In genomic region chr19:18594824-18595373, GRCh38 we compare ENCODE assay signal across 9 cellular contexts. TPM values are rescaled to one million over a fixed set of nuclear protein-coding genes. Genes with fewer than 3 reads are reported as not detected.
A peak's percentile ranks its signal among the peaks of the same experiment; 100 is the strongest.
DNase-seq lines count a peak whose midpoint lies in the region; ATAC-seq, FAIRE-seq and TF ChIP-seq lines count a peak whose summit lies in the region.
"Had no signal": no experiment of that assay in that cellular context is flagged by ENCODE, and none has a peak within 500 bp of the region (broad histone marks: within the 10 kb centered on the region; RNA-seq: fewer than 3 reads in every experiment).

No MANE protein-coding gene starts in this region.

- H4K20me1 ChIP-seq in GM23338 (replicated peaks; ENCODE audit: insufficient read depth) (no peaks in the 10 kb centered on the region; the same call in 1 of the 2 replicates), K562 (replicated peaks; ENCODE audit: control insufficient read depth, insufficient read depth, low read length) (peaks cover 6% of the 10 kb centered on the region; the same call in 1 of the 2 replicates)

- peaks cover 17% of the 10 kb centered on the region for H3K36me3 Mint-ChIP-seq in GM23338 (ENCODE audit: low read depth)

- no peak for TF ChIP-seq CTCF in A673 (conservative IDR thresholded peaks at IDR 0.05; ENCODE audit: low read depth, low read length)
- no peak for TF ChIP-seq CTCF in GM23338 (conservative IDR thresholded peaks at IDR 0.05; ENCODE audit: low read depth in 2 of 2)
- TF ChIP-seq CTCF in K562 (IDR thresholded peaks at IDR 0.05 in 2 of 3, conservative IDR thresholded peaks at IDR 0.05 in 1 of 3; ENCODE audit: insufficient read depth in 2 of 3, low read depth in 1 of 3, low read length in 3 of 3) = no peak
- TF ChIP-seq CTCF in thyroid gland (IDR thresholded peaks at IDR 0.05) = no peak

- H3K27me3 ChIP-seq in A673 (replicated peaks; ENCODE audit: insufficient read depth, low read depth, low read length, poor library complexity) (no peaks in the 10 kb centered on the region), GM23338 (ENCODE audit: insufficient read depth) (peaks cover 15% of the 10 kb centered on the region; the same call in 1 of the 2 replicates), K562 (ENCODE audit: control insufficient read depth in 2 of 2, insufficient read depth in 2 of 2, low read length in 2 of 2) (no peaks in the 10 kb centered on the region), mononuclear cell (ENCODE audit: insufficient read depth, low read length) (peaks cover 6% of the 10 kb centered on the region), thyroid gland (no peaks in the 10 kb centered on the region)

- TF ChIP-seq RAD21 in K562 (CRISPR knock-in tag; conservative IDR thresholded peaks at IDR 0.05 in 1 of 2, IDR thresholded peaks at IDR 0.05 in 1 of 2) = no peak

- H3K36me3 ChIP-seq in A673 (ENCODE audit: insufficient read depth, low read length, poor library complexity, severe bottlenecking) (peaks cover 33% of the 10 kb centered on the region), GM23338 (ENCODE audit: insufficient read depth) (no peaks in the 10 kb centered on the region; the same call in 1 of the 2 replicates), K562 (ENCODE audit: control insufficient read depth, insufficient read depth, low read length) (peaks cover 5% of the 10 kb centered on the region; the same call in 2 of the 3 replicates), thyroid gland (no peaks in the 10 kb centered on the region)

- no peaks in the 10 kb centered on the region for H3K9me2 ChIP-seq in GM23338 (ENCODE audit: insufficient read depth)

- H3K4me3 Mint-ChIP-seq in GM23338 = peak overlapping the region; percentile 79

- peak overlapping the region; percentile 30 to 91; a peak in 3 of 4 replicates for H3K9ac ChIP-seq in K562 (ENCODE audit: insufficient read depth in 1 of 2, low read depth in 2 of 2, low read length in 2 of 2)

- WGBS in K562 (ENCODE audit: insufficient coverage, low coverage, missing lambda C conversion rate) = 54% methylated on average over 3 of the region's 26 CpGs
- WGBS in thyroid gland, 2 donors = 13 to 17% methylated on average over 8 to 12 of the region's 26 CpGs

- H3K4me1 Mint-ChIP-seq in GM23338 = peaks cover 46% of the 10 kb centered on the region

- ATAC-seq in GM23338 (no peak), K562 (no peak)

- in situ Hi-C loops in K562 (cut with MboI) = no loop called here

- 0 out of 2 replicates have a peak overlapping the region, but pooled peaks have one; percentile 59 for H2AFZ ChIP-seq in GM23338
- H2AFZ ChIP-seq in K562 (ENCODE audit: low read depth, low read length) = peak overlapping the region; percentile 54

- TF ChIP-seq POLR2A in K562 (conservative IDR thresholded peaks at IDR 0.05) (0 out of 2 replicates have a peak, but pooled peaks have one; percentile 29), thyroid gland (IDR thresholded peaks at IDR 0.05) (no peak)

- POLR2A ChIA-PET in A673 (lab: Charles Lee; ENCODE audit: low non-redundant PET) = interaction anchor here (0.6 to 0.7 kb wide), 2 partner anchors 252 to 727 kb away, joined by 3 to 6 read pairs; no protein-coding TSS in a partner anchor
- POLR2A ChIA-PET in K562 (lab: Yijun Ruan, JAX) = interaction anchor here (0.5 to 1.0 kb wide), 4 partner anchors 10 to 1929 kb away, joined by 3 to 4 read pairs (median 4); no protein-coding TSS in a partner anchor

- H3K9me3 ChIP-seq in A673 (ENCODE audit: low read depth, low read length, poor library complexity, severe bottlenecking) (no peaks in the 10 kb centered on the region), K562 (replicated peaks; ENCODE audit: control insufficient read depth, insufficient read depth, low read depth, low read length) (no peaks in the 10 kb centered on the region), mononuclear cell (ENCODE audit: low read depth, low read length) (no peaks in the 10 kb centered on the region), thyroid gland (no peaks in the 10 kb centered on the region)

- peak overlapping the region; percentile 76 for H3K27ac Mint-ChIP-seq in GM23338

- CTCF ChIA-PET in A673 (lab: Charles Lee) = interaction anchor here (1.2 kb wide), 1 partner anchor 252 kb away, joined by 7 read pairs; no protein-coding TSS in a partner anchor
- CTCF ChIA-PET in K562 (lab: Yijun Ruan, JAX; ENCODE audit: low intra/inter-chr PET ratio) = interaction anchor here (0.6 to 1.1 kb wide), 3 partner anchors 81 to 324 kb away, joined by 3 to 4 read pairs (median 3); no protein-coding TSS in a partner anchor

- H3K4me2 ChIP-seq in GM23338 (peak overlapping the region; percentile 94), K562 (ENCODE audit: insufficient read depth, low read length) (peak overlapping the region; percentile 72)

- intact Hi-C loops in A673 (cut with micrococcal nuclease; ENCODE audit: unreplicated experiment) = loop anchor here (5.0 to 10.0 kb wide), 4 partner anchors 82 to 322 kb away; partner anchors contain the start of genes COPE and DDX49
- intact Hi-C loops in K562 (cut with micrococcal nuclease) = loop anchor here (5.0 to 10.0 kb wide), 4 partner anchors 42 to 250 kb away; partner anchors contain the start of gene KLHL26
- intact Hi-C loops in thyroid gland (cut with DNase I) = loop anchor here (5.0 kb wide), 2 partner anchors 82 to 252 kb away; no protein-coding TSS in a partner anchor

- peaks cover 51% of the 10 kb centered on the region for H3K27me3 Mint-ChIP-seq in GM23338 (ENCODE audit: insufficient read depth, low read depth, poor library complexity)

- TF ChIP-seq EP300 in K562 (IDR thresholded peaks at IDR 0.05; ENCODE audit: low read length) = no peak

- BruUV-seq in A673 (replicated peaks; lab: Mats Ljungman, UMichigan) (no TSS peak), K562 (replicated peaks; lab: Mats Ljungman, UMichigan) (no TSS peak)

- H3K27ac ChIP-seq in A673 (ENCODE audit: low read depth, low read length, poor library complexity, severe bottlenecking) = peak overlapping the region; percentile 60
- H3K27ac ChIP-seq in GM23338 (ENCODE audit: low read depth) = 0 out of 2 replicates have a peak overlapping the region, but pooled peaks have one; percentile 66
- no peak overlapping the region for H3K27ac ChIP-seq in K562 (ENCODE audit: extremely low read depth, low read depth, low read length)
- no peak overlapping the region for H3K27ac ChIP-seq in thyroid gland

- H3K4me3 ChIP-seq in A673 (ENCODE audit: low read depth, low read length, poor library complexity, severe bottlenecking) (peak overlapping the region; percentile 25), GM23338 (peak overlapping the region; percentile 68), K562 (peak overlapping the region; percentile 38), mononuclear cell (ENCODE audit: low read length) (peak overlapping the region; percentile 6), thyroid gland (replicated peaks in 1 of 3) (peak overlapping the region in 1 of 3 donors; percentile 25)

- 0 out of 3 replicates have a peak, but pooled peaks cover 4% of the 10 kb centered on the region for H3K9me3 Mint-ChIP-seq in GM23338

- H3K4me1 ChIP-seq in A673 (ENCODE audit: insufficient read depth, low read length, poor library complexity, severe bottlenecking) (peaks cover 68% of the 10 kb centered on the region), GM23338 (ENCODE audit: insufficient read depth) (peaks cover 46% of the 10 kb centered on the region), K562 (replicated peaks in 1 of 2; ENCODE audit: control insufficient read depth in 2 of 2, insufficient read depth in 2 of 2, low read length in 2 of 2) (peaks cover 25 to 81% of the 10 kb centered on the region in 2 experiments), mononuclear cell (ENCODE audit: insufficient read depth, low read length) (peaks cover 29% of the 10 kb centered on the region), thyroid gland (peaks cover 10 to 21% of the 10 kb centered on the region in 2 donors)

- no peaks in the 10 kb centered on the region for H3K9me1 ChIP-seq in K562 (ENCODE audit: control insufficient read depth, insufficient read depth, low read length)

- FAIRE-seq in K562 (lab: Jason Lieb, UNC) = no peak

- peaks cover 47% of the 10 kb centered on the region for H3F3A ChIP-seq in GM23338 (replicated peaks; ENCODE audit: low read depth)

- DNase-seq in A673 (ENCODE audit: low spot score) (no peak), GM23338 (ENCODE audit: low spot score) (no peak), K562 (ENCODE audit: extremely low read depth in 1 of 4, low spot score in 3 of 4) (no peak), AG20443 (ENCODE audit: low spot score) (no peak), SW480 (ENCODE audit: low spot score) (no peak), CD1c-positive myeloid dendritic cell (ENCODE audit: extremely low spot score) (no peak), thyroid gland (no peak)

- H3K79me2 ChIP-seq in GM23338 (replicated peaks; ENCODE audit: insufficient read depth) = peaks cover 3% of the 10 kb centered on the region; the same call in 1 of the 2 replicates
- H3K79me2 ChIP-seq in K562 (ENCODE audit: control insufficient read depth, insufficient read depth, low read length) = peaks cover 5% of the 10 kb centered on the region; the same call in 1 of the 3 replicates

RNA-seq across cellular contexts. Expression of gene REX1BD, which starts 6.3 kb away (rescaled TPM):
- 61.4 and 74.9 TPM in 2 replicates for total RNA-seq in A673 (2021)
- total RNA-seq in GM23338 (2014; rRNA removed; shearing (Covaris generic)) = 121 and 124 TPM in 2 replicates
- 135 and 138 TPM in 2 replicates for polyA plus RNA-seq in GM23338 (2016; fragmentation: Nextera tagmentation; extraction: Ambion mirVana)
- total RNA-seq in K562 (2011; cell fraction: chromatin; rRNA removed; ENCODE audit: low replicate concordance) = 18.7 and 60.0 TPM in 2 replicates
- total RNA-seq in K562 (2011; cell fraction: nucleolus; rRNA removed) = 56.3 and 62.2 TPM in 2 replicates
- 43.5 and 57.0 TPM in 2 replicates for total RNA-seq in K562 (2011; cell fraction: nucleoplasm; rRNA removed)
- total RNA-seq in K562 (2014; rRNA removed) = 118 and 136 TPM in 2 replicates
- total RNA-seq in K562 (2014; rRNA removed; fragmentation: Illumina TruSeq; extraction: Trizol) = 4.8 and 7.2 TPM in 2 replicates
- 17.4 and 17.7 TPM in 2 replicates for total RNA-seq in K562 (2015; rRNA removed; fragmentation: Illumina TruSeq; extraction: Trizol)
- total RNA-seq in K562 (2021) = 78.5 and 87.0 TPM in 2 replicates
- polyA plus RNA-seq in K562 (2011; rRNA removed) = 13.8 and 19.2 TPM in 2 replicates
- 34.7 and 78.2 TPM in 2 replicates for polyA plus RNA-seq in K562 (2011; cell fraction: cytosol; rRNA removed)
- 180 and 217 TPM in 2 replicates for polyA plus RNA-seq in K562 (2011; cell fraction: nucleus; rRNA removed)
- polyA plus RNA-seq in K562 (2012) = 58.6 and 65.4 TPM in 2 replicates
- polyA plus RNA-seq in K562 (2014; fragmentation: Illumina TruSeq; extraction: Trizol) = 5.7 and 8.4 TPM in 2 replicates
- polyA plus RNA-seq in K562 (2014; fragmentation: Nextera tagmentation; extraction: Ambion mirVana) = 1 to 10 TPM; 1.9 to 4.7 TPM
- polyA plus RNA-seq in K562 (2014; rRNA removed) = 102 and 115 TPM in 2 replicates
- 1.2 and 1.4 TPM in 2 replicates for polyA minus RNA-seq in K562 (2011; rRNA and poly(A)+ RNA removed)
- polyA minus RNA-seq in K562 (2011; cell fraction: cytosol; rRNA and poly(A)+ RNA removed) = 11.4 and 17.5 TPM in 2 replicates
- polyA minus RNA-seq in K562 (2011; cell fraction: nucleus; rRNA and poly(A)+ RNA removed) = 9.3 and 9.8 TPM in 2 replicates
- total RNA-seq in mononuclear cell = 48.7 TPM
- 100 to 1,000 TPM in 2 of 4 donors, 10 to 100 TPM in 2; 57.4 to 137 (median 101) TPM for total RNA-seq in thyroid gland

RNA-seq across cellular contexts. Expression of gene CRLF1, which starts 11.7 kb away (rescaled TPM):
- total RNA-seq in A673 (2021) (192 and 305 TPM in 2 replicates), K562 (2014; rRNA removed) (2.9 and 5.2 TPM in 2 replicates), K562 (2014; rRNA removed; fragmentation: Illumina TruSeq; extraction: Trizol) (0.98 and 1.1 TPM in 2 replicates), K562 (2015; rRNA removed; fragmentation: Illumina TruSeq; extraction: Trizol) (1.5 and 1.6 TPM in 2 replicates), K562 (2021) (3.3 and 5.6 TPM in 2 replicates), mononuclear cell (0.21 TPM), thyroid gland (100 to 1,000 TPM in 2 of 4 donors, 10 to 100 TPM in 2; 87.2 to 140 (median 101) TPM)
- 17.1 and 18.1 TPM in 2 replicates for total RNA-seq in GM23338 (2014; rRNA removed; shearing (Covaris generic))
- polyA plus RNA-seq in GM23338 (2016; fragmentation: Nextera tagmentation; extraction: Ambion mirVana) (19.7 and 22.9 TPM in 2 replicates), K562 (2011; rRNA removed) (0.85 and 2.3 TPM in 2 replicates), K562 (2014; fragmentation: Illumina TruSeq; extraction: Trizol) (0.90 and 1.2 TPM in 2 replicates), K562 (2014; fragmentation: Nextera tagmentation; extraction: Ambion mirVana) (1 to 10 TPM; 1.7 to 1.8 TPM), K562 (2014; rRNA removed) (3.6 and 3.9 TPM in 2 replicates)
- 2.2 TPM in 1 of 2 replicates, not detected in the other for total RNA-seq in K562 (2011; cell fraction: chromatin; rRNA removed; ENCODE audit: low replicate concordance)
- 0.79 and 2.8 TPM in 2 replicates for total RNA-seq in K562 (2011; cell fraction: nucleolus; rRNA removed)
- 1.1 and 1.8 TPM in 2 replicates for total RNA-seq in K562 (2011; cell fraction: nucleoplasm; rRNA removed)
- 1.8 and 1.9 TPM in 2 replicates for polyA plus RNA-seq in K562 (2011; cell fraction: cytosol; rRNA removed)
- polyA plus RNA-seq in K562 (2011; cell fraction: nucleus; rRNA removed) = 1.1 and 3.9 TPM in 2 replicates
- 3.7 and 4.7 TPM in 2 replicates for polyA plus RNA-seq in K562 (2012)
- not detected in 2 replicates for polyA minus RNA-seq in K562 (2011; rRNA and poly(A)+ RNA removed)
- polyA minus RNA-seq in K562 (2011; cell fraction: cytosol; rRNA and poly(A)+ RNA removed) = 4.5 TPM in 1 of 2 replicates, not detected in the other
- polyA minus RNA-seq in K562 (2011; cell fraction: nucleus; rRNA and poly(A)+ RNA removed) = 0.22 TPM in 1 of 2 replicates, not detected in the other
- total RNA-seq: pulmonary artery endothelial cell had no signal

RNA-seq across cellular contexts. Expression of gene TMEM59L, which starts 17.8 kb away (rescaled TPM):
- total RNA-seq in A673 (2021) (9.3 and 18.0 TPM in 2 replicates), K562 (2014; rRNA removed) (not detected in 2 replicates), K562 (2014; rRNA removed; fragmentation: Illumina TruSeq; extraction: Trizol) (not detected in 2 replicates), K562 (2015; rRNA removed; fragmentation: Illumina TruSeq; extraction: Trizol) (not detected in 2 replicates), K562 (2021) (not detected in 2 replicates), mononuclear cell (not detected), thyroid gland (1 to 10 TPM; 1.3 to 3.1 (median 2.3) TPM)
- 6.8 and 9.8 TPM in 2 replicates for total RNA-seq in GM23338 (2014; rRNA removed; shearing (Covaris generic))
- polyA plus RNA-seq in GM23338 (2016; fragmentation: Nextera tagmentation; extraction: Ambion mirVana) (15.7 and 16.2 TPM in 2 replicates), K562 (2011; rRNA removed) (not detected in 2 replicates), K562 (2014; fragmentation: Illumina TruSeq; extraction: Trizol) (0.25 TPM in 1 of 2 replicates, not detected in the other), K562 (2014; fragmentation: Nextera tagmentation; extraction: Ambion mirVana) (not detected), K562 (2014; rRNA removed) (0.37 TPM in 1 of 2 replicates, not detected in the other)
- total RNA-seq in K562 (2011; cell fraction: chromatin; rRNA removed; ENCODE audit: low replicate concordance) = 0.23 TPM in 1 of 2 replicates, not detected in the other
- total RNA-seq in K562 (2011; cell fraction: nucleolus; rRNA removed) = 0.33 TPM in 1 of 2 replicates, not detected in the other
- 1.7 TPM in 1 of 2 replicates, not detected in the other for total RNA-seq in K562 (2011; cell fraction: nucleoplasm; rRNA removed)
- 0.18 TPM in 1 of 2 replicates, not detected in the other for polyA plus RNA-seq in K562 (2011; cell fraction: cytosol; rRNA removed)
- polyA plus RNA-seq in K562 (2011; cell fraction: nucleus; rRNA removed) = 0.47 and 1.00 TPM in 2 replicates
- polyA plus RNA-seq in K562 (2012) = 0.10 and 0.48 TPM in 2 replicates
- not detected in 2 replicates for polyA minus RNA-seq in K562 (2011; rRNA and poly(A)+ RNA removed)
- polyA minus RNA-seq in K562 (2011; cell fraction: cytosol; rRNA and poly(A)+ RNA removed) = not detected in 2 replicates
- not detected in 2 replicates for polyA minus RNA-seq in K562 (2011; cell fraction: nucleus; rRNA and poly(A)+ RNA removed)

RNA-seq across cellular contexts. Expression of gene UBA52, which starts 23.2 kb away (rescaled TPM):
- total RNA-seq in A673 (2021) (1,270 and 1,348 TPM in 2 replicates), K562 (2014; rRNA removed) (1,110 and 1,524 TPM in 2 replicates), K562 (2014; rRNA removed; fragmentation: Illumina TruSeq; extraction: Trizol) (1,512 and 1,662 TPM in 2 replicates), K562 (2015; rRNA removed; fragmentation: Illumina TruSeq; extraction: Trizol) (1,433 and 1,470 TPM in 2 replicates), K562 (2021) (2,028 and 2,215 TPM in 2 replicates), mononuclear cell (1,795 TPM), thyroid gland (100 to 1,000 TPM; 395 to 726 (median 521) TPM)
- total RNA-seq in GM23338 (2014; rRNA removed; shearing (Covaris generic)) = 627 and 649 TPM in 2 replicates
- polyA plus RNA-seq in GM23338 (2016; fragmentation: Nextera tagmentation; extraction: Ambion mirVana) (1,301 and 1,361 TPM in 2 replicates), K562 (2011; rRNA removed) (1,733 and 2,197 TPM in 2 replicates), K562 (2014; fragmentation: Illumina TruSeq; extraction: Trizol) (2,671 and 2,751 TPM in 2 replicates), K562 (2014; fragmentation: Nextera tagmentation; extraction: Ambion mirVana) (1,000 to 10,000 TPM; 2,213 to 2,563 TPM), K562 (2014; rRNA removed) (1,690 and 2,247 TPM in 2 replicates)
- total RNA-seq in K562 (2011; cell fraction: chromatin; rRNA removed; ENCODE audit: low replicate concordance) = 157 and 351 TPM in 2 replicates
- total RNA-seq in K562 (2011; cell fraction: nucleolus; rRNA removed) = 427 and 474 TPM in 2 replicates
- 616 and 1,019 TPM in 2 replicates for total RNA-seq in K562 (2011; cell fraction: nucleoplasm; rRNA removed)
- 4,493 and 4,718 TPM in 2 replicates for polyA plus RNA-seq in K562 (2011; cell fraction: cytosol; rRNA removed)
- polyA plus RNA-seq in K562 (2011; cell fraction: nucleus; rRNA removed) = 1,163 and 1,235 TPM in 2 replicates
- 2,878 and 4,513 TPM in 2 replicates for polyA plus RNA-seq in K562 (2012)
- polyA minus RNA-seq in K562 (2011; rRNA and poly(A)+ RNA removed) = 1,555 and 1,880 TPM in 2 replicates
- polyA minus RNA-seq in K562 (2011; cell fraction: cytosol; rRNA and poly(A)+ RNA removed) = 757 and 815 TPM in 2 replicates
- polyA minus RNA-seq in K562 (2011; cell fraction: nucleus; rRNA and poly(A)+ RNA removed) = 165 and 281 TPM in 2 replicates

RNA-seq across cellular contexts. Expression of gene KXD1, which starts 37.2 kb away (rescaled TPM):
- total RNA-seq in A673 (2021) = 111 and 114 TPM in 2 replicates
- total RNA-seq in GM23338 (2014; rRNA removed; shearing (Covaris generic)) = 162 and 164 TPM in 2 replicates
- polyA plus RNA-seq in GM23338 (2016; fragmentation: Nextera tagmentation; extraction: Ambion mirVana) = 108 and 111 TPM in 2 replicates
- total RNA-seq in K562 (2011; cell fraction: chromatin; rRNA removed; ENCODE audit: low replicate concordance) = 91.9 and 173 TPM in 2 replicates
- 110 and 120 TPM in 2 replicates for total RNA-seq in K562 (2011; cell fraction: nucleolus; rRNA removed)
- total RNA-seq in K562 (2011; cell fraction: nucleoplasm; rRNA removed) = 109 and 127 TPM in 2 replicates
- 133 and 147 TPM in 2 replicates for total RNA-seq in K562 (2014; rRNA removed)
- total RNA-seq in K562 (2014; rRNA removed; fragmentation: Illumina TruSeq; extraction: Trizol) = 48.7 and 66.2 TPM in 2 replicates
- total RNA-seq in K562 (2015; rRNA removed; fragmentation: Illumina TruSeq; extraction: Trizol) = 80.5 and 83.3 TPM in 2 replicates
- 114 and 118 TPM in 2 replicates for total RNA-seq in K562 (2021)
- polyA plus RNA-seq in K562 (2011; rRNA removed) = 159 and 217 TPM in 2 replicates
- 242 and 309 TPM in 2 replicates for polyA plus RNA-seq in K562 (2011; cell fraction: cytosol; rRNA removed)
- polyA plus RNA-seq in K562 (2011; cell fraction: nucleus; rRNA removed) = 149 and 198 TPM in 2 replicates
- 146 and 182 TPM in 2 replicates for polyA plus RNA-seq in K562 (2012)
- 191 and 210 TPM in 2 replicates for polyA plus RNA-seq in K562 (2014; fragmentation: Illumina TruSeq; extraction: Trizol)
- polyA plus RNA-seq in K562 (2014; fragmentation: Nextera tagmentation; extraction: Ambion mirVana) = 10 to 100 TPM; 21.9 to 41.3 TPM
- polyA plus RNA-seq in K562 (2014; rRNA removed) = 153 and 177 TPM in 2 replicates
- 64.2 and 93.8 TPM in 2 replicates for polyA minus RNA-seq in K562 (2011; rRNA and poly(A)+ RNA removed)
- polyA minus RNA-seq in K562 (2011; cell fraction: cytosol; rRNA and poly(A)+ RNA removed) = 88.9 and 91.1 TPM in 2 replicates
- polyA minus RNA-seq in K562 (2011; cell fraction: nucleus; rRNA and poly(A)+ RNA removed) = 27.5 and 34.8 TPM in 2 replicates
- 70.5 TPM for total RNA-seq in mononuclear cell
- total RNA-seq in thyroid gland = 100 to 1,000 TPM in 2 of 4 donors, 10 to 100 TPM in 2; 98.1 to 117 (median 103) TPM

Comparison
In these comparisons a context has a peak if more than half of its experiments do, and no peak if none do; other contexts are left out.
1. H3K27ac ChIP-seq: peak in A673 (single experiment) and GM23338 (single experiment); none in K562 (single experiment) and thyroid gland (0 of 3).